In genomic region chr11:56624661-56625110, GRCh38 we compare ENCODE assay signal across 2 cellular contexts.
A peak's percentile ranks its signal among the peaks of the same experiment; 100 is the strongest.
TF ChIP-seq lines count a peak whose summit lies in the region.

No MANE protein-coding gene starts in this region.

TF ChIP-seq in GM23338, 12 proteins besides CTCF, POLR2A, EP300 and RAD21:
- TF ChIP-seq ETS1 (IDR thresholded peaks at IDR 0.05) (no peak), EZH2phosphoT487 (IDR thresholded peaks at IDR 0.05; ENCODE audit: unreplicated experiment) (no peak), REST (IDR thresholded peaks at IDR 0.05; ENCODE audit: unreplicated experiment) (no peak), CREB1 (CRISPR knock-in tag; IDR thresholded peaks at IDR 0.05; ENCODE audit: low read depth) (no peak), JUNB (IDR thresholded peaks at IDR 0.05; ENCODE audit: unreplicated experiment) (no peak), EZH2 (IDR thresholded peaks at IDR 0.05; ENCODE audit: low read depth, unreplicated experiment) (no peak), ZNF331 (CRISPR knock-in tag; IDR thresholded peaks at IDR 0.05; ENCODE audit: low read depth) (no peak), STAT1 (IDR thresholded peaks at IDR 0.05; ENCODE audit: unreplicated experiment) (no peak), POLR2AphosphoS5 (IDR thresholded peaks at IDR 0.05; ENCODE audit: low read depth) (no peak), NANOG (IDR thresholded peaks at IDR 0.05; ENCODE audit: borderline replicate concordance) (no peak), ZNF114 (CRISPR knock-in tag; IDR thresholded peaks at IDR 0.05) (no peak)
- TF ChIP-seq, protein P1, sequence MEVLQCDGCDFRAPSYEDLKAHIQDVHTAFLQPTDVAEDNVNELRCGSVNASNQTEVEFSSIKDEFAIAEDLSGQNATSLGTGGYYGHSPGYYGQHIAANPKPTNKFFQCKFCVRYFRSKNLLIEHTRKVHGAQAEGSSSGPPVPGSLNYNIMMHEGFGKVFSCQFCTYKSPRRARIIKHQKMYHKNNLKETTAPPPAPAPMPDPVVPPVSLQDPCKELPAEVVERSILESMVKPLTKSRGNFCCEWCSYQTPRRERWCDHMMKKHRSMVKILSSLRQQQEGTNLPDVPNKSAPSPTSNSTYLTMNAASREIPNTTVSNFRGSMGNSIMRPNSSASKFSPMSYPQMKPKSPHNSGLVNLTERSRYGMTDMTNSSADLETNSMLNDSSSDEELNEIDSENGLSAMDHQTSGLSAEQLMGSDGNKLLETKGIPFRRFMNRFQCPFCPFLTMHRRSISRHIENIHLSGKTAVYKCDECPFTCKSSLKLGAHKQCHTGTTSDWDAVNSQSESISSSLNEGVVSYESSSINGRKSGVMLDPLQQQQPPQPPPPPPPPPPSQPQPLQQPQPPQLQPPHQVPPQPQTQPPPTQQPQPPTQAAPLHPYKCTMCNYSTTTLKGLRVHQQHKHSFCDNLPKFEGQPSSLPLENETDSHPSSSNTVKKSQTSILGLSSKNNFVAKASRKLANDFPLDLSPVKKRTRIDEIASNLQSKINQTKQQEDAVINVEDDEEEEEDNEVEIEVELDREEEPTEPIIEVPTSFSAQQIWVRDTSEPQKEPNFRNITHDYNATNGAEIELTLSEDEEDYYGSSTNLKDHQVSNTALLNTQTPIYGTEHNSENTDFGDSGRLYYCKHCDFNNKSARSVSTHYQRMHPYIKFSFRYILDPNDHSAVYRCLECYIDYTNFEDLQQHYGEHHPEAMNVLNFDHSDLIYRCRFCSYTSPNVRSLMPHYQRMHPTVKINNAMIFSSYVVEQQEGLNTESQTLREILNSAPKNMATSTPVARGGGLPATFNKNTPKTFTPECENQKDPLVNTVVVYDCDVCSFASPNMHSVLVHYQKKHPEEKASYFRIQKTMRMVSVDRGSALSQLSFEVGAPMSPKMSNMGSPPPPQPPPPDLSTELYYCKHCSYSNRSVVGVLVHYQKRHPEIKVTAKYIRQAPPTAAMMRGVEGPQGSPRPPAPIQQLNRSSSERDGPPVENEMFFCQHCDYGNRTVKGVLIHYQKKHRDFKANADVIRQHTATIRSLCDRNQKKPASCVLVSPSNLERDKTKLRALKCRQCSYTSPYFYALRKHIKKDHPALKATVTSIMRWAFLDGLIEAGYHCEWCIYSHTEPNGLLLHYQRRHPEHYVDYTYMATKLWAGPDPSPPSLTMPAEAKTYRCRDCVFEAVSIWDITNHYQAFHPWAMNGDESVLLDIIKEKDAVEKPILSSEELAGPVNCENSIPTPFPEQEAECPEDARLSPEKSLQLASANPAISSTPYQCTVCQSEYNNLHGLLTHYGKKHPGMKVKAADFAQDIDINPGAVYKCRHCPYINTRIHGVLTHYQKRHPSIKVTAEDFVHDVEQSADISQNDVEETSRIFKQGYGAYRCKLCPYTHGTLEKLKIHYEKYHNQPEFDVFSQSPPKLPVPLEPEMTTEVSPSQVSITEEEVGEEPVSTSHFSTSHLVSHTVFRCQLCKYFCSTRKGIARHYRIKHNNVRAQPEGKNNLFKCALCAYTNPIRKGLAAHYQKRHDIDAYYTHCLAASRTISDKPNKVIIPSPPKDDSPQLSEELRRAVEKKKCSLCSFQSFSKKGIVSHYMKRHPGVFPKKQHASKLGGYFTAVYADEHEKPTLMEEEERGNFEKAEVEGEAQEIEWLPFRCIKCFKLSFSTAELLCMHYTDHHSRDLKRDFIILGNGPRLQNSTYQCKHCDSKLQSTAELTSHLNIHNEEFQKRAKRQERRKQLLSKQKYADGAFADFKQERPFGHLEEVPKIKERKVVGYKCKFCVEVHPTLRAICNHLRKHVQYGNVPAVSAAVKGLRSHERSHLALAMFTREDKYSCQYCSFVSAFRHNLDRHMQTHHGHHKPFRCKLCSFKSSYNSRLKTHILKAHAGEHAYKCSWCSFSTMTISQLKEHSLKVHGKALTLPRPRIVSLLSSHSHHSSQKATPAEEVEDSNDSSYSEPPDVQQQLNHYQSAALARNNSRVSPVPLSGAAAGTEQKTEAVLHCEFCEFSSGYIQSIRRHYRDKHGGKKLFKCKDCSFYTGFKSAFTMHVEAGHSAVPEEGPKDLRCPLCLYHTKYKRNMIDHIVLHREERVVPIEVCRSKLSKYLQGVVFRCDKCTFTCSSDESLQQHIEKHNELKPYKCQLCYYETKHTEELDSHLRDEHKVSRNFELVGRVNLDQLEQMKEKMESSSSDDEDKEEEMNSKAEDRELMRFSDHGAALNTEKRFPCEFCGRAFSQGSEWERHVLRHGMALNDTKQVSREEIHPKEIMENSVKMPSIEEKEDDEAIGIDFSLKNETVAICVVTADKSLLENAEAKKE (CRISPR knock-in tag; IDR thresholded peaks at IDR 0.05) = no peak

TF ChIP-seq in H1, 55 proteins besides CTCF, POLR2A, EP300 and RAD21:
- TF ChIP-seq JUND (IDR thresholded peaks at IDR 0.05; ENCODE audit: low read length) (peak; percentile 92), SP4 (IDR thresholded peaks at IDR 0.05; ENCODE audit: low read length) (no peak), POU5F1 (IDR thresholded peaks at IDR 0.05; ENCODE audit: low read depth, low read length) (no peak), SUZ12 (IDR thresholded peaks at IDR 0.05; ENCODE audit: low read length) (no peak), ATF3 (IDR thresholded peaks at IDR 0.05; ENCODE audit: insufficient read depth, low read depth, low read length) (no peak), JUN (IDR thresholded peaks at IDR 0.05; ENCODE audit: low read depth, low read length) (peak; percentile 85), EGR1 (IDR thresholded peaks at IDR 0.05; ENCODE audit: borderline replicate concordance, low read depth, low read length) (no peak)
